Comparison of ENCODE assay signal across 15 cellular contexts in genomic region chr20:5198651-5198924, GRCh38.
DNase-seq lines count a peak whose midpoint lies in the region; ATAC-seq and TF ChIP-seq lines count a peak whose summit lies in the region.
"Had no signal": no experiment of that assay in that cellular context is flagged by ENCODE, and none has a peak within 500 bp of the region (broad histone marks: within the 10 kb centered on the region; RNA-seq: fewer than 3 reads in every experiment).

No MANE protein-coding gene starts in this region.

- H3K4me3 ChIP-seq in heart right ventricle (no peak overlapping the region), endodermal cell (ENCODE audit: low read length) (no peak overlapping the region), ascending aorta (no peak overlapping the region)
- H3K4me3 ChIP-seq: BLaER1 had no signal

- peaks cover 8% of the 10 kb centered on the region for H3K4me1 Mint-ChIP-seq in endodermal cell
- H3K4me1 Mint-ChIP-seq in nephron progenitor cell = peaks cover 8% of the 10 kb centered on the region
- peaks cover 12% of the 10 kb centered on the region for H3K4me1 Mint-ChIP-seq in stimulated activated effector memory CD8-positive, alpha-beta T cell treated with anti-CD3 and anti-CD28 coated beads, Interleukin-12 subunit alpha, Interleukin-12 subunit beta, amount 100 ng/mL, for 72 hours
- H3K4me1 Mint-ChIP-seq: CD8-positive, alpha-beta memory T cell had no signal

- H3K27ac Mint-ChIP-seq in endodermal cell = peak overlapping the region; percentile 74
- H3K27ac Mint-ChIP-seq in nephron progenitor cell = peak overlapping the region; percentile 80
- peak overlapping the region; percentile 85 for H3K27ac Mint-ChIP-seq in stimulated activated effector memory CD8-positive, alpha-beta T cell treated with anti-CD3 and anti-CD28 coated beads, Interleukin-12 subunit alpha, Interleukin-12 subunit beta, amount 100 ng/mL, for 72 hours
- H3K27ac Mint-ChIP-seq: HFFc6 had no signal

- H3K27me3 Mint-ChIP-seq in endodermal cell (ENCODE audit: insufficient read depth) (no peaks in the 10 kb centered on the region), nephron progenitor cell (ENCODE audit: low read depth, poor library complexity) (no peaks in the 10 kb centered on the region)
- H3K27me3 Mint-ChIP-seq: CD8-positive, alpha-beta memory T cell had no signal

- 85 to 89% methylated on average over 8 of the region's 8 CpGs for WGBS in heart right ventricle, 2 donors
- WGBS in endodermal cell (ENCODE audit: insufficient coverage in 1 of 2, insufficient read length in 1 of 2), 2 experiments = 95 to 97% methylated on average over 5 to 8 of the region's 8 CpGs

- H3K27ac ChIP-seq in heart right ventricle (peak overlapping the region; percentile 3 to 81 (median 72)), endodermal cell (ENCODE audit: low read depth, low read length) (no peak overlapping the region), ascending aorta (no peak overlapping the region)
- H3K27ac ChIP-seq: BLaER1 had no signal

- peaks cover 0 to 46% (median 23%) of the 10 kb centered on the region in 9 donors for H3K4me1 ChIP-seq in heart right ventricle
- no peaks in the 10 kb centered on the region for H3K4me1 ChIP-seq in endodermal cell (ENCODE audit: control insufficient read depth, insufficient read depth, low read length)
- H3K4me1 ChIP-seq in ascending aorta = no peaks in the 10 kb centered on the region
- H3K4me1 ChIP-seq: Caco-2 had no signal

- H3K4me3 Mint-ChIP-seq in endodermal cell (no peak overlapping the region), nephron progenitor cell (no peak overlapping the region)
- no peak overlapping the region for H3K4me3 Mint-ChIP-seq in stimulated activated effector memory CD8-positive, alpha-beta T cell treated with anti-CD3 and anti-CD28 coated beads, Interleukin-12 subunit alpha, Interleukin-12 subunit beta, amount 100 ng/mL, for 72 hours
- H3K4me3 Mint-ChIP-seq: CD8-positive, alpha-beta memory T cell; HFFc6 had no signal

- no peaks in the 10 kb centered on the region for H3K9me3 Mint-ChIP-seq in endodermal cell
- no peaks in the 10 kb centered on the region for H3K9me3 Mint-ChIP-seq in nephron progenitor cell
- no peaks in the 10 kb centered on the region for H3K9me3 Mint-ChIP-seq in stimulated activated effector memory CD8-positive, alpha-beta T cell treated with anti-CD3 and anti-CD28 coated beads, Interleukin-12 subunit alpha, Interleukin-12 subunit beta, amount 100 ng/mL, for 72 hours
- H3K9me3 Mint-ChIP-seq: CD8-positive, alpha-beta memory T cell; HFFc6 had no signal

- ATAC-seq in heart right ventricle = peak in 2 of 8 donors; percentile 12 to 27
- no peak for ATAC-seq in stimulated activated effector memory CD8-positive, alpha-beta T cell treated with anti-CD3 and anti-CD28 coated beads, Interleukin-12 subunit alpha, Interleukin-12 subunit beta, amount 100 ng/mL, for 72 hours
- ATAC-seq in GM18870 (IDR thresholded peaks at IDR 0.05; ENCODE audit: unreplicated experiment) = no peak

- H3K9ac ChIP-seq in endodermal cell (ENCODE audit: extremely low read depth, low read length, poor library complexity, severe bottlenecking) = no peak overlapping the region
- H3K9ac ChIP-seq: BLaER1 had no signal

- H3K9me3 ChIP-seq in heart right ventricle (no peaks in the 10 kb centered on the region), endodermal cell (ENCODE audit: control insufficient read depth, low read length) (no peaks in the 10 kb centered on the region), ascending aorta (no peaks in the 10 kb centered on the region)
- H3K9me3 ChIP-seq: BLaER1, Caco-2 had no signal

- H3K27me3 ChIP-seq in heart right ventricle (no peaks in the 10 kb centered on the region), endodermal cell (ENCODE audit: control insufficient read depth, insufficient read depth, low read length, poor library complexity, severe bottlenecking) (no peaks in the 10 kb centered on the region), ascending aorta (no peaks in the 10 kb centered on the region)
- H3K27me3 ChIP-seq: BLaER1 had no signal

- no peak for TF ChIP-seq CTCF in heart right ventricle (IDR thresholded peaks at IDR 0.05)
- no peak for TF ChIP-seq CTCF in endodermal cell (conservative IDR thresholded peaks at IDR 0.05)
- TF ChIP-seq CTCF in nephron progenitor cell (IDR thresholded peaks at IDR 0.05) = no peak
- TF ChIP-seq CTCF in ascending aorta (IDR thresholded peaks at IDR 0.05) = no peak

- no peak for DNase-seq in heart right ventricle
- no peak for DNase-seq in cardiac septum (ENCODE audit: low spot score)
- DNase-seq in endodermal cell = no peak
- DNase-seq in nephron progenitor cell = no peak
- no peak for DNase-seq in stimulated activated effector memory CD8-positive, alpha-beta T cell treated with anti-CD3 and anti-CD28 coated beads, Interleukin-12 subunit alpha, Interleukin-12 subunit beta, amount 100 ng/mL, for 72 hours (ENCODE audit: low spot score in 2 of 2)
- DNase-seq in ascending aorta (ENCODE audit: low spot score in 2 of 2) = no peak
- DNase-seq: 8988T; AML-193; Caco-2; CD8-positive, alpha-beta memory T cell; GF-D8; HCEC 1CT; HFFc6 had no signal

- H3K36me3 ChIP-seq in heart right ventricle (peaks cover 0 to 68% (median 0%) of the 10 kb centered on the region in 9 donors), endodermal cell (ENCODE audit: control insufficient read depth, insufficient read depth, low read length) (peaks cover 40% of the 10 kb centered on the region), ascending aorta (peaks cover 27 to 51% of the 10 kb centered on the region in 2 donors)

- H3K36me3 Mint-ChIP-seq in endodermal cell (ENCODE audit: low read depth) = peaks cover 49% of the 10 kb centered on the region
- peaks cover 19% of the 10 kb centered on the region for H3K36me3 Mint-ChIP-seq in nephron progenitor cell (ENCODE audit: low read depth)
- H3K36me3 Mint-ChIP-seq in stimulated activated effector memory CD8-positive, alpha-beta T cell treated with anti-CD3 and anti-CD28 coated beads, Interleukin-12 subunit alpha, Interleukin-12 subunit beta, amount 100 ng/mL, for 72 hours = peaks cover 21% of the 10 kb centered on the region

- intact Hi-C loops in heart right ventricle (cut with DNase I) (no loop called here), cardiac septum (cut with DNase I) (no loop called here), ascending aorta (cut with DNase I) (no loop called here)

Comparison
In these comparisons a context has a peak if more than half of its experiments do, and no peak if none do; other contexts are left out.
1. H3K27ac ChIP-seq: peak in heart right ventricle (10 of 10); none in endodermal cell (single experiment) and ascending aorta (0 of 2).
2. Peak in every context shown above with its lines, with median percentiles within 50 percentile points of each other: H3K27ac Mint-ChIP-seq.